Comparison of ENCODE assay signal across 7 cellular contexts in the genomic region with DNA sequence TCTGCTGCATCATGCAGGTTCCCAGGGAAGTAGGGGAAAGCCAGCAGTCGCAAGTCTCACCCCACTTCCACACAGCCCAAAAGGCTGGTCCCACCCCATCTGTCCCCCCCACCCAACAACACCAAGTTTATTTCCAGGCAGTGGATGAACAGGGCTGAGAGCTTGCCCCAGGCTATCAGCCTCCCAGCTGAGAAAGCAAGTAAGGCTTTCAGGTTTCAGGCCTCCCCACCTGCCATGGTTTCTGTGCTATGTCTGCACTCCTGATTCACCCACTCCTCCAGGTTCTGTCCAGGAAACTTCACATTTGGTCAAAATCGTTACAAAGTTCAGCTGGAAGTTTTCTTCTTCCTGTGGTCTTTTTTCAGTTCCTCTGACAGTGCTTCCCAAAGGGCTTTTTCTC.
"Had no signal": no experiment of that assay in that cellular context is flagged by ENCODE, and none has a peak within 500 bp of the region (broad histone marks: within the 10 kb centered on the region; RNA-seq: fewer than 3 reads in every experiment).

No MANE protein-coding gene starts in this region.

- DNase-seq: H7, HCEC 1CT, IMR-90, KG1 had no signal

- H3K4me3 Mint-ChIP-seq: GM23338 had no signal

- H3K9me3 Mint-ChIP-seq: GM23338 had no signal

- H3K4me3 ChIP-seq: GM23338, K562 had no signal

- FAIRE-seq: HTR-8/SVneo, K562 had no signal

- H3K27ac Mint-ChIP-seq: GM23338 had no signal

- H2AFZ ChIP-seq: GM23338 had no signal

- H3K4me2 ChIP-seq: GM23338 had no signal
